In the genomic region with DNA sequence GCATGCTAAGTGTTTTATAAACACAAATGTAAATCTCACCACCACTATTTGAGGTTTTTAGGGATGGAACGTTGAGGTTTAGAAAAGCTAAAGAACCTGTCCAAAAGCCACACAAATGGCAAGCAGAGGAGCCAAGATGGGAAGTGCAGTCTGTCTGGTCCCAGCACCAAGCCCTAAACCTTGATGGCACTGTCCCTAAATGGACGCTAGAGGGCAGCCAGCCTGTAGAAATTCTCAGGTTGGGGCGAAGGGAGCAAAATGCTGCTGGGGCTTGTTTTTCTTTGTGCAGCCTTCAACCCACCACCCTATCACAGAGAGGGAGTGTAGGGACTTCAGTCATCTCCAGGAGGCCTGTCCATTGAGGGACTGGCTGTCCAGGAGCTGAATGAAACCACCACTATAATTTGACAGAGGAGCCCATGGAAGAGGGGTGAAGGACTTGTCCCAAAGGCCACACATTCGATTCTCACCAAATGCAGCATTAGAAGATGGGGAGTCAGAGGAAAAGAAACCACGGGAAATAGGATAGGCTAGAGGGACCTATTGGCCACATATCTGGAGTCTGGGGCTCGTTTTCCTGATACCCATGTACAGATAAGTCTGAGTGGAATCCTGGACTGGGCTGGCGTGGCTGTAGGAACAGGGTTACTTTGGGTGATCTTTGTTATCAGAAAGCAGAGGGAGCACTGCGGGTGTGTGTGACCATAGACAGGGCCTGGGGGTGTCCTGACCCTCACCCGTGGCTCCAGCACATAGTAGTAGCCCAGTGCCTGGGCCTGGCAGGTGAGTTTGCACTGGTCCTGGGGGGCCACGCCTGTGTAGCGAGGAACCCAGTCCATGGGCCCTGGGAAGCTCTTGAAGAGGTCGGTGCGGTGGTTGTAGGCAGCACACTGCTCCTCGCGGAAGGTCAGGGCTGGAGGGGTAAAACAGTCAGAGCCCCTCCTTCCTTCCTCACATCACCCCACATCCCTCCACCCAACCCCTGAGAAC, we compare ENCODE assay signal across 1 cellular context.
TF ChIP-seq lines count a peak whose summit lies in the region.

No MANE protein-coding gene starts in this region.

TF ChIP-seq in K562, 482 proteins besides CTCF, POLR2A, EP300 and RAD21 (continued from another document and continues in another):
- TF ChIP-seq, protein P1, sequence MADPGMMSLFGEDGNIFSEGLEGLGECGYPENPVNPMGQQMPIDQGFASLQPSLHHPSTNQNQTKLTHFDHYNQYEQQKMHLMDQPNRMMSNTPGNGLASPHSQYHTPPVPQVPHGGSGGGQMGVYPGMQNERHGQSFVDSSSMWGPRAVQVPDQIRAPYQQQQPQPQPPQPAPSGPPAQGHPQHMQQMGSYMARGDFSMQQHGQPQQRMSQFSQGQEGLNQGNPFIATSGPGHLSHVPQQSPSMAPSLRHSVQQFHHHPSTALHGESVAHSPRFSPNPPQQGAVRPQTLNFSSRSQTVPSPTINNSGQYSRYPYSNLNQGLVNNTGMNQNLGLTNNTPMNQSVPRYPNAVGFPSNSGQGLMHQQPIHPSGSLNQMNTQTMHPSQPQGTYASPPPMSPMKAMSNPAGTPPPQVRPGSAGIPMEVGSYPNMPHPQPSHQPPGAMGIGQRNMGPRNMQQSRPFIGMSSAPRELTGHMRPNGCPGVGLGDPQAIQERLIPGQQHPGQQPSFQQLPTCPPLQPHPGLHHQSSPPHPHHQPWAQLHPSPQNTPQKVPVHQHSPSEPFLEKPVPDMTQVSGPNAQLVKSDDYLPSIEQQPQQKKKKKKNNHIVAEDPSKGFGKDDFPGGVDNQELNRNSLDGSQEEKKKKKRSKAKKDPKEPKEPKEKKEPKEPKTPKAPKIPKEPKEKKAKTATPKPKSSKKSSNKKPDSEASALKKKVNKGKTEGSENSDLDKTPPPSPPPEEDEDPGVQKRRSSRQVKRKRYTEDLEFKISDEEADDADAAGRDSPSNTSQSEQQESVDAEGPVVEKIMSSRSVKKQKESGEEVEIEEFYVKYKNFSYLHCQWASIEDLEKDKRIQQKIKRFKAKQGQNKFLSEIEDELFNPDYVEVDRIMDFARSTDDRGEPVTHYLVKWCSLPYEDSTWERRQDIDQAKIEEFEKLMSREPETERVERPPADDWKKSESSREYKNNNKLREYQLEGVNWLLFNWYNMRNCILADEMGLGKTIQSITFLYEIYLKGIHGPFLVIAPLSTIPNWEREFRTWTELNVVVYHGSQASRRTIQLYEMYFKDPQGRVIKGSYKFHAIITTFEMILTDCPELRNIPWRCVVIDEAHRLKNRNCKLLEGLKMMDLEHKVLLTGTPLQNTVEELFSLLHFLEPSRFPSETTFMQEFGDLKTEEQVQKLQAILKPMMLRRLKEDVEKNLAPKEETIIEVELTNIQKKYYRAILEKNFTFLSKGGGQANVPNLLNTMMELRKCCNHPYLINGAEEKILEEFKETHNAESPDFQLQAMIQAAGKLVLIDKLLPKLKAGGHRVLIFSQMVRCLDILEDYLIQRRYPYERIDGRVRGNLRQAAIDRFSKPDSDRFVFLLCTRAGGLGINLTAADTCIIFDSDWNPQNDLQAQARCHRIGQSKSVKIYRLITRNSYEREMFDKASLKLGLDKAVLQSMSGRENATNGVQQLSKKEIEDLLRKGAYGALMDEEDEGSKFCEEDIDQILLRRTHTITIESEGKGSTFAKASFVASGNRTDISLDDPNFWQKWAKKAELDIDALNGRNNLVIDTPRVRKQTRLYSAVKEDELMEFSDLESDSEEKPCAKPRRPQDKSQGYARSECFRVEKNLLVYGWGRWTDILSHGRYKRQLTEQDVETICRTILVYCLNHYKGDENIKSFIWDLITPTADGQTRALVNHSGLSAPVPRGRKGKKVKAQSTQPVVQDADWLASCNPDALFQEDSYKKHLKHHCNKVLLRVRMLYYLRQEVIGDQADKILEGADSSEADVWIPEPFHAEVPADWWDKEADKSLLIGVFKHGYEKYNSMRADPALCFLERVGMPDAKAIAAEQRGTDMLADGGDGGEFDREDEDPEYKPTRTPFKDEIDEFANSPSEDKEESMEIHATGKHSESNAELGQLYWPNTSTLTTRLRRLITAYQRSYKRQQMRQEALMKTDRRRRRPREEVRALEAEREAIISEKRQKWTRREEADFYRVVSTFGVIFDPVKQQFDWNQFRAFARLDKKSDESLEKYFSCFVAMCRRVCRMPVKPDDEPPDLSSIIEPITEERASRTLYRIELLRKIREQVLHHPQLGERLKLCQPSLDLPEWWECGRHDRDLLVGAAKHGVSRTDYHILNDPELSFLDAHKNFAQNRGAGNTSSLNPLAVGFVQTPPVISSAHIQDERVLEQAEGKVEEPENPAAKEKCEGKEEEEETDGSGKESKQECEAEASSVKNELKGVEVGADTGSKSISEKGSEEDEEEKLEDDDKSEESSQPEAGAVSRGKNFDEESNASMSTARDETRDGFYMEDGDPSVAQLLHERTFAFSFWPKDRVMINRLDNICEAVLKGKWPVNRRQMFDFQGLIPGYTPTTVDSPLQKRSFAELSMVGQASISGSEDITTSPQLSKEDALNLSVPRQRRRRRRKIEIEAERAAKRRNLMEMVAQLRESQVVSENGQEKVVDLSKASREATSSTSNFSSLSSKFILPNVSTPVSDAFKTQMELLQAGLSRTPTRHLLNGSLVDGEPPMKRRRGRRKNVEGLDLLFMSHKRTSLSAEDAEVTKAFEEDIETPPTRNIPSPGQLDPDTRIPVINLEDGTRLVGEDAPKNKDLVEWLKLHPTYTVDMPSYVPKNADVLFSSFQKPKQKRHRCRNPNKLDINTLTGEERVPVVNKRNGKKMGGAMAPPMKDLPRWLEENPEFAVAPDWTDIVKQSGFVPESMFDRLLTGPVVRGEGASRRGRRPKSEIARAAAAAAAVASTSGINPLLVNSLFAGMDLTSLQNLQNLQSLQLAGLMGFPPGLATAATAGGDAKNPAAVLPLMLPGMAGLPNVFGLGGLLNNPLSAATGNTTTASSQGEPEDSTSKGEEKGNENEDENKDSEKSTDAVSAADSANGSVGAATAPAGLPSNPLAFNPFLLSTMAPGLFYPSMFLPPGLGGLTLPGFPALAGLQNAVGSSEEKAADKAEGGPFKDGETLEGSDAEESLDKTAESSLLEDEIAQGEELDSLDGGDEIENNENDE (IDR thresholded peaks at IDR 0.05; ENCODE audit: low read depth, low read length): no peak
- TF ChIP-seq ZNF639 (CRISPR knock-in tag; conservative IDR thresholded peaks at IDR 0.05 in 1 of 2, IDR thresholded peaks at IDR 0.05 in 1 of 2) (no peak), REST (CRISPR knock-in tag; IDR thresholded peaks at IDR 0.05; ENCODE audit: low read depth) (no peak), ZNF766 (CRISPR knock-in tag; conservative IDR thresholded peaks at IDR 0.05) (no peak), POLR3A (IDR thresholded peaks at IDR 0.05; ENCODE audit: borderline replicate concordance, extremely low read depth, insufficient read depth, insufficient read length) (no peak), ZNF77 (CRISPR knock-in tag; IDR thresholded peaks at IDR 0.05) (no peak), YY1 (IDR thresholded peaks at IDR 0.05; ENCODE audit: borderline replicate concordance in 1 of 3, control insufficient read depth in 1 of 3, extremely low read depth in 1 of 3, insufficient read depth in 3 of 3, insufficient read length in 1 of 3, insufficient replicate concordance in 2 of 3, low read depth in 1 of 3, low read length in 2 of 3) (peak in 1 of 3 experiments; percentile 44), ASH1L (IDR thresholded peaks at IDR 0.05; ENCODE audit: borderline replicate concordance, low read depth, partially characterized antibody) (no peak), CBX5 (IDR thresholded peaks at IDR 0.05; ENCODE audit: borderline replicate concordance, low read depth) (no peak), NFATC3 (IDR thresholded peaks at IDR 0.05) (no peak), E2F4 (CRISPR knock-in tag; IDR thresholded peaks at IDR 0.05; ENCODE audit: low read depth) (no peak), PHTF2 (CRISPR knock-in tag; IDR thresholded peaks at IDR 0.05) (no peak), ZNF512 (tag; IDR thresholded peaks at IDR 0.05) (no peak), ZKSCAN8 (CRISPR knock-in tag; IDR thresholded peaks at IDR 0.05) (no peak), CREB3L1 (IDR thresholded peaks at IDR 0.05; ENCODE audit: borderline replicate concordance, low read depth) (no peak), HNRNPUL1 (IDR thresholded peaks at IDR 0.05; ENCODE audit: low read length) (no peak), NELFE (IDR thresholded peaks at IDR 0.05; ENCODE audit: insufficient read depth, insufficient read length) (no peak), NFYB (IDR thresholded peaks at IDR 0.05; ENCODE audit: extremely low read depth, insufficient read length) (no peak), ZNF165 (CRISPR knock-in tag; IDR thresholded peaks at IDR 0.05; ENCODE audit: borderline replicate concordance) (no peak)
